1 cellular context compared by ENCODE assay signal in genomic region chr9:133564451-133564850, GRCh38.
A peak's percentile ranks its signal among the peaks of the same experiment; 100 is the strongest.
TF ChIP-seq lines count a peak whose summit lies in the region.

No MANE protein-coding gene starts in this region.

TF ChIP-seq in HepG2, 621 proteins besides CTCF, POLR2A, EP300 and RAD21:
- peak; percentile 84 for TF ChIP-seq HNRNPK (IDR thresholded peaks at IDR 0.05; ENCODE audit: low read depth, low read length, poor library complexity, severe bottlenecking)
- no peak for TF ChIP-seq WIZ (CRISPR knock-in tag; IDR thresholded peaks at IDR 0.05)
- no peak for TF ChIP-seq MED1 (CRISPR knock-in tag; IDR thresholded peaks at IDR 0.05)
TF ChIP-seq in HepG2: peak in this region for 1.
